In the genomic region with DNA sequence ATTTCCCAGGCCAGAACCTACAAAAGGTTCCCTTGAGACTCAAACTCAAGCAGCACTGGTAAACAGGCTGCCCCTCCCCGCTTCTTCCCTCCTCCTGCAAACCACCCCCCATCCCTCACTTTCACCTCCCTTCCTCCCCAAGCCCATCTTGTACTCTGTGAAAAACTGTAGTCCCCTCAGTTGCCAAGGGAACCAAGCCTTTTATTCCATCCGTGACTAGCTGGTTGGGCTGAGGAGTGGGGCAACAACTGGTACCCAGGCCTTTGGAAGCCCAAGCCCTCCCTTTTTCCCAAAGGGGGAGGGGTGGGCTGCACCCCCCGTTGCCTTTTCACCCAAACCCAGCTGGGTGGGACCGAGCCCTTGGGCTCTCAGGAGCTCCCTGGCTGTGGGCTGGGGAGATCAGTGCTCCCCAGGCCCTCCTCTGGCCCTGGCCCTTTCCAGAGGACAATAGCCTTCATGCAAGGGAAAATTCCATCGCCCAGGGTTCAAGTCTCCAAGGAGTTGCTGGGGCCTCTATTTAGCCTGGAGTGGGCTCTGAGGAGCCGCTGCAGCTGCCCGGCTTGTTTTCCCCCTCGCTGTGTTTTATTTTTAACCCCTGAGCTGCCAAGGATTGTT, we compare ENCODE assay signal across 12 cellular contexts.
DNase-seq lines count a peak whose midpoint lies in the region; ATAC-seq, FAIRE-seq and TF ChIP-seq lines count a peak whose summit lies in the region.
"Had no signal": no experiment of that assay in that cellular context is flagged by ENCODE, and none has a peak within 500 bp of the region (broad histone marks: within the 10 kb centered on the region; RNA-seq: fewer than 3 reads in every experiment).

No MANE protein-coding gene starts in this region.

- in situ Hi-C loops in K562 (cut with MboI), result no loop called here
- in situ Hi-C loops in gastrocnemius medialis (cut with MboI; ENCODE audit: low sequenced_read_pairs in 4 of 4), result no loop called here

- TF ChIP-seq CTCF in Loucy (conservative IDR thresholded peaks at IDR 0.05; ENCODE audit: low read length) (no peak), K562 (IDR thresholded peaks at IDR 0.05 in 2 of 3, conservative IDR thresholded peaks at IDR 0.05 in 1 of 3; ENCODE audit: insufficient read depth in 2 of 3, low read depth in 1 of 3, low read length in 3 of 3) (no peak), gastrocnemius medialis (IDR thresholded peaks at IDR 0.05 in 4 of 5, conservative IDR thresholded peaks at IDR 0.05 in 1 of 5) (no peak), ovary (IDR thresholded peaks at IDR 0.05) (no peak)

- TF ChIP-seq POLR2A in K562 (conservative IDR thresholded peaks at IDR 0.05) (no peak), gastrocnemius medialis (IDR thresholded peaks at IDR 0.05) (no peak), ovary (IDR thresholded peaks at IDR 0.05) (no peak)

- BruUV-seq in K562 (replicated peaks; lab: Mats Ljungman, UMichigan), result no TSS peak

- POLR2A ChIA-PET in K562 (lab: Yijun Ruan, JAX), result interaction anchor here (0.6 to 0.9 kb wide), 2 partner anchors 18 to 19 kb away, joined by 3 to 4 read pairs; no protein-coding TSS in a partner anchor

- TF ChIP-seq EP300 in K562 (IDR thresholded peaks at IDR 0.05; ENCODE audit: low read length), result no peak
- no peak for TF ChIP-seq EP300 in ovary (IDR thresholded peaks at IDR 0.05)

- H2AFZ ChIP-seq in Loucy (ENCODE audit: low read length) (no peak overlapping the region), K562 (ENCODE audit: low read depth, low read length) (no peak overlapping the region)

- no peaks in the 10 kb centered on the region for H3K9me3 ChIP-seq in Loucy (ENCODE audit: insufficient read depth, low read depth, low read length)
- peaks cover 2% of the 10 kb centered on the region; the same call in 1 of the 2 replicates for H3K9me3 ChIP-seq in K562 (replicated peaks; ENCODE audit: control insufficient read depth, insufficient read depth, low read depth, low read length)
- no peaks in the 10 kb centered on the region for H3K9me3 ChIP-seq in gastrocnemius medialis
- no peaks in the 10 kb centered on the region for H3K9me3 ChIP-seq in ovary
- H3K9me3 ChIP-seq: MG63, transverse colon had no signal

- H4K20me1 ChIP-seq in Loucy (ENCODE audit: insufficient read depth, low read length, poor library complexity, severe bottlenecking), result no peaks in the 10 kb centered on the region
- no peaks in the 10 kb centered on the region for H4K20me1 ChIP-seq in K562 (replicated peaks; ENCODE audit: control insufficient read depth, insufficient read depth, low read length)

- H3K4me2 ChIP-seq in Loucy (ENCODE audit: low read depth, low read length, poor library complexity, severe bottlenecking) (peak overlapping the region; percentile 19), K562 (ENCODE audit: insufficient read depth, low read length) (no peak overlapping the region)

- H3K36me3 ChIP-seq in Loucy (ENCODE audit: insufficient read depth, low read length) (no peaks in the 10 kb centered on the region), K562 (ENCODE audit: control insufficient read depth, insufficient read depth, low read length) (no peaks in the 10 kb centered on the region), gastrocnemius medialis (no peaks in the 10 kb centered on the region), ovary (no peaks in the 10 kb centered on the region)
- H3K36me3 ChIP-seq: MG63, transverse colon had no signal

- no peak for TF ChIP-seq RAD21 in K562 (CRISPR knock-in tag; conservative IDR thresholded peaks at IDR 0.05 in 1 of 2, IDR thresholded peaks at IDR 0.05 in 1 of 2)

- CTCF ChIA-PET in K562 (lab: Yijun Ruan, JAX; ENCODE audit: low intra/inter-chr PET ratio), result no interaction called here

- H3F3A ChIP-seq in Loucy (ENCODE audit: low read depth), result peaks cover 10% of the 10 kb centered on the region; the same call in 1 of the 2 replicates

- ATAC-seq in K562, result no peak
- ATAC-seq in gastrocnemius medialis, result no peak
- ATAC-seq in GM21723 (IDR thresholded peaks at IDR 0.05; ENCODE audit: unreplicated experiment), result no peak

- H3K4me3 ChIP-seq in Loucy (ENCODE audit: low read length, poor library complexity, severe bottlenecking) (no peak overlapping the region), K562 (no peak overlapping the region), gastrocnemius medialis (no peak overlapping the region), ovary (no peak overlapping the region)
- H3K4me3 ChIP-seq: MG63, transverse colon had no signal

- H3K9ac ChIP-seq in Loucy (ENCODE audit: low read depth, low read length, poor library complexity, severe bottlenecking) (no peak overlapping the region), K562 (ENCODE audit: insufficient read depth in 1 of 2, low read depth in 2 of 2, low read length in 2 of 2) (no peak overlapping the region)

- no peak for DNase-seq in K562 (ENCODE audit: extremely low read depth in 1 of 4, low spot score in 3 of 4)
- DNase-seq in inferior parietal cortex (ENCODE audit: extremely low spot score), result peak; percentile 18
- no peak for DNase-seq in gastrocnemius medialis
- DNase-seq in ovary, result no peak
- no peak for DNase-seq in NCI-H1436 treated with DMSO at 0.1 percent for 48 hours (lab: John Stamatoyannopoulos, UW)
- DNase-seq in KG1 (lab: John Stamatoyannopoulos, UW), result no peak
- DNase-seq: activated T-cell treated with anti-CD3 and anti-CD28 coated beads for 4 hours, MG63, SIG-M5, transverse colon had no signal

- WGBS in K562 (ENCODE audit: insufficient coverage, low coverage, missing lambda C conversion rate), result 25% methylated on average over 2 of the region's 8 CpGs
- 41 to 50% (median 48%) methylated on average over 8 of the region's 8 CpGs for WGBS in ovary, 3 donors

- H3K79me2 ChIP-seq in Loucy (ENCODE audit: insufficient read depth, low read length) (no peaks in the 10 kb centered on the region), K562 (ENCODE audit: control insufficient read depth, insufficient read depth, low read length) (no peaks in the 10 kb centered on the region)

- H3K9me1 ChIP-seq in K562 (ENCODE audit: control insufficient read depth, insufficient read depth, low read length), result no peaks in the 10 kb centered on the region

- intact Hi-C loops in K562 (cut with micrococcal nuclease) (no loop called here), gastrocnemius medialis (cut with DNase I; ENCODE audit: low total_unique reads) (no loop called here), ovary (cut with DNase I) (no loop called here)

- H3K27ac ChIP-seq in K562 (ENCODE audit: extremely low read depth, low read depth, low read length) (no peak overlapping the region), gastrocnemius medialis (peak overlapping the region in 3 of 4 donors; percentile 48 to 59 (median 51)), ovary (no peak overlapping the region)

- FAIRE-seq in K562 (lab: Jason Lieb, UNC), result no peak

- H3K4me1 ChIP-seq in Loucy (ENCODE audit: insufficient read depth, low read length, poor library complexity, severe bottlenecking) (peaks cover 68% of the 10 kb centered on the region), K562 (replicated peaks in 1 of 2; ENCODE audit: control insufficient read depth in 2 of 2, insufficient read depth in 2 of 2, low read length in 2 of 2) (peaks cover 5 to 32% of the 10 kb centered on the region in 2 experiments; a peak in 4 of 5 replicates), gastrocnemius medialis (peaks cover 5 to 31% of the 10 kb centered on the region in 2 donors), ovary (ENCODE audit: insufficient read depth) (peaks cover 5% of the 10 kb centered on the region)

- no peaks in the 10 kb centered on the region for H3K9me2 ChIP-seq in Loucy (replicated peaks; ENCODE audit: low read depth, low read length)

- no peaks in the 10 kb centered on the region for H3K27me3 ChIP-seq in Loucy (ENCODE audit: insufficient read depth, low read length, poor library complexity, severe bottlenecking)
- no peaks in the 10 kb centered on the region for H3K27me3 ChIP-seq in K562 (ENCODE audit: control insufficient read depth in 2 of 2, insufficient read depth in 2 of 2, low read length in 2 of 2)
- no peaks in the 10 kb centered on the region for H3K27me3 ChIP-seq in gastrocnemius medialis
- H3K27me3 ChIP-seq in ovary, result no peaks in the 10 kb centered on the region
- H3K27me3 ChIP-seq: MG63, transverse colon had no signal

TF ChIP-seq in K562, 482 proteins besides CTCF, POLR2A, EP300 and RAD21:
- no peak for TF ChIP-seq KLF1 (tag; IDR thresholded peaks at IDR 0.05)
- TF ChIP-seq ZNF263 (CRISPR knock-in tag; IDR thresholded peaks at IDR 0.05; ENCODE audit: borderline replicate concordance), result peak; percentile 50; the same call in 1 of the 2 replicates
- peak; percentile 76 for TF ChIP-seq RFX1 (IDR thresholded peaks at IDR 0.05)

Comparison
In these comparisons a context has a peak if more than half of its experiments do, and no peak if none do; other contexts are left out.
1. H3K27ac ChIP-seq: peak in gastrocnemius medialis (3 of 4); none in K562 (single experiment) and ovary (0 of 2).